24 cellular contexts compared by ENCODE assay signal in the genomic region with DNA sequence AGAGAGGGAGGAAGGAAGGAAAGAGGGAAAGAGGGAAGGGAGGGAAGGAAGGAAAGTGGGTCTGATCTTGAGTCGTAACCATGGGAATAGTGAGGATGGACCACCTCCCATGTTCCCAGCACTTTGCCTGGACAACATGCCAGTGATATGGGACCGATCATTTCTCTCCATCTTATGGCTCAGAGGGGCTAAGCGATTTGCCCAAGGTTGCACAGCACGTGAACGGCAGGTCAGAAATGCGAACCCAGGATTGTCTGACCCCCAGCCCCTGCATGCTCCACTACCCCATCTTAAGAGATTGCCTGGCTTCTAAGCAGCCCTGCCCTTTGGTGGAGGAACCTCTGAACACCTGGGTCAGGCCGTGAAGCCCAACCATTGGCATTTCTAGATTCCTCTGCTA.
"Had no signal": no experiment of that assay in that cellular context is flagged by ENCODE, and none has a peak within 500 bp of the region (broad histone marks: within the 10 kb centered on the region; RNA-seq: fewer than 3 reads in every experiment).

No MANE protein-coding gene starts in this region.

- ATAC-seq: body of pancreas; heart right ventricle; naive thymus-derived CD4-positive, alpha-beta T cell; psoas muscle; stimulated activated naive CD8-positive, alpha-beta T cell treated with anti-CD3 and anti-CD28 coated beads, Interleukin-15, Interleukin-2, amounts not matched to agents 100 U/mL and 50 U/mL, for 24 hours; T-helper 17 cell had no signal

- H3K36me3 Mint-ChIP-seq: activated naive CD8-positive, alpha-beta T cell; naive thymus-derived CD4-positive, alpha-beta T cell had no signal

- H3K4me3 Mint-ChIP-seq: activated naive CD8-positive, alpha-beta T cell; naive thymus-derived CD4-positive, alpha-beta T cell; T-helper 17 cell had no signal

- DNase-seq: activated CD4-positive, CD25-positive, alpha-beta regulatory T cell treated with anti-CD3 and anti-CD28 coated beads, Interleukin-2, amount 50 U/mL, for 72 hours; activated naive CD4-positive, alpha-beta T cell; activated T-cell treated with anti-CD3 and anti-CD28 coated beads for 4 hours; anterior cingulate cortex; body of pancreas; effector CD8-positive, alpha-beta T cell; esophagus squamous epithelium; foreskin melanocyte; heart right ventricle; midbrain; naive thymus-derived CD4-positive, alpha-beta T cell; ovary; psoas muscle; stimulated activated naive CD8-positive, alpha-beta T cell treated with anti-CD3 and anti-CD28 coated beads, Interleukin-15, Interleukin-2, amounts not matched to agents 100 U/mL and 50 U/mL, for 24 hours; T-helper 17 cell; T1000; testis; transverse colon; WERI-Rb-1 had no signal

- H3K4me3 ChIP-seq: body of pancreas, esophagus squamous epithelium, heart right ventricle, ovary, psoas muscle, testis, transverse colon had no signal

- H3K27me3 Mint-ChIP-seq: naive thymus-derived CD4-positive, alpha-beta T cell had no signal

- H3K27ac Mint-ChIP-seq: activated naive CD8-positive, alpha-beta T cell; activated T-cell treated with anti-CD3 and anti-CD28 coated beads, Interleukin-2, amount 50 U/mL, for 72 hours; naive thymus-derived CD4-positive, alpha-beta T cell had no signal

- H3K27me3 ChIP-seq: body of pancreas, ovary, testis had no signal

- H3K4me1 ChIP-seq: body of pancreas, heart right ventricle, psoas muscle, testis, transverse colon had no signal

- FAIRE-seq: colon, endometrium had no signal

- H3K9me3 ChIP-seq: body of pancreas, esophagus squamous epithelium, ovary, testis, transverse colon had no signal

- H3K36me3 ChIP-seq: esophagus squamous epithelium, heart right ventricle, ovary, transverse colon, WERI-Rb-1 had no signal

- H3K27ac ChIP-seq: body of pancreas, epithelial cell of prostate, esophagus squamous epithelium, heart right ventricle, psoas muscle, testis, transverse colon, WERI-Rb-1 had no signal
